In the genomic region with DNA sequence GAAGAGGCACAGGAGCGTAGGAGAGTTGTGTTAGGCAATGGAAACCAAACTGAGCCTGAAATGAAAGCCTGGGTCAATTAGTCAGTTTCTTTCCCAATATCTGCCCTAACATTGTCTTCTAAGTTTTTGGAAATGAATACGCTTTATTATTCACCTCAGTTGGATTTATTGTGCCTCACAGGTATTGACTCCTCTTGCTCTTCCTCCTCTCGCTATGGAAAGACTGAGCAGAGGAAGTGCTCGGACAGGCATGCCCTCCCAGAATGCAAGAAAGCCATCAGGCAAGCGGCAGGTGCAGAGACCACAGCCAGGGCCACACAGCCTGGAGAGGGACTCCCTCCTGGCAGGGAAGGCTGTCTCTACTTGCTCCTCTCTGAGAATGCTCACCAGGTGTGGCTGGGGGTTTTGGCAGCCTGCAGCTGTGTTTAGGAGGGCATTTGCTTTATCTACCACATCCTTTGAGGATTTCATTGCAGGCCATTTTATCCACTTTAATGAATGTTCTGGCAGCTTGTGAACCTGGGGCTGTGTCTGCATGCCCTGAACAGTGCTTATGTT, we compare ENCODE assay signal across 11 cellular contexts.
DNase-seq lines count a peak whose midpoint lies in the region; ATAC-seq and TF ChIP-seq lines count a peak whose summit lies in the region.
"Had no signal": no experiment of that assay in that cellular context is flagged by ENCODE, and none has a peak within 500 bp of the region (broad histone marks: within the 10 kb centered on the region; RNA-seq: fewer than 3 reads in every experiment).

No MANE protein-coding gene starts in this region.

- peak overlapping the region; percentile 61 to 67 (median 65) for H3K27ac Mint-ChIP-seq in CD4-positive, CD25-positive, alpha-beta regulatory T cell
- H3K27ac Mint-ChIP-seq in activated B cell treated with CpG ODN at 0.5 μM for 24 hours = peak overlapping the region; percentile 62

- H3K4me3 Mint-ChIP-seq in CD4-positive, CD25-positive, alpha-beta regulatory T cell = no peak overlapping the region
- no peak overlapping the region for H3K4me3 Mint-ChIP-seq in activated B cell treated with CpG ODN at 0.5 μM for 24 hours

- H3K9me3 Mint-ChIP-seq in CD4-positive, CD25-positive, alpha-beta regulatory T cell = no peaks in the 10 kb centered on the region
- H3K9me3 Mint-ChIP-seq in activated B cell treated with CpG ODN at 0.5 μM for 24 hours = no peaks in the 10 kb centered on the region

- peaks cover 10% of the 10 kb centered on the region for H3K36me3 ChIP-seq in CD4-positive, CD25-positive, alpha-beta regulatory T cell (ENCODE audit: control insufficient read depth, insufficient read depth, low read length)
- H3K36me3 ChIP-seq in BE2C (no peaks in the 10 kb centered on the region), mucosa of descending colon (ENCODE audit: low read depth) (no peaks in the 10 kb centered on the region)
- H3K36me3 ChIP-seq: breast epithelium had no signal

- H3K27me3 ChIP-seq in CD4-positive, CD25-positive, alpha-beta regulatory T cell (ENCODE audit: control insufficient read depth, insufficient read depth, low read length) = no peaks in the 10 kb centered on the region
- no peaks in the 10 kb centered on the region for H3K27me3 ChIP-seq in BE2C
- H3K27me3 ChIP-seq: breast epithelium had no signal

- peaks cover 32 to 60% (median 44%) of the 10 kb centered on the region in 4 donors for H3K4me1 Mint-ChIP-seq in CD4-positive, CD25-positive, alpha-beta regulatory T cell
- H3K4me1 Mint-ChIP-seq in activated B cell treated with CpG ODN at 0.5 μM for 24 hours = peaks cover 73% of the 10 kb centered on the region

- H3K4me1 ChIP-seq in CD4-positive, CD25-positive, alpha-beta regulatory T cell (ENCODE audit: control insufficient read depth, insufficient read depth, low read length, poor library complexity, severe bottlenecking) = peaks cover 22% of the 10 kb centered on the region
- H3K4me1 ChIP-seq in BE2C (no peaks in the 10 kb centered on the region), mucosa of descending colon (ENCODE audit: low read depth) (peaks cover 18% of the 10 kb centered on the region)

- no peak overlapping the region for H3K27ac ChIP-seq in CD4-positive, CD25-positive, alpha-beta regulatory T cell (ENCODE audit: insufficient read depth, low read length, poor library complexity, severe bottlenecking)
- H3K27ac ChIP-seq in RWPE1 = no peak overlapping the region
- H3K27ac ChIP-seq: breast epithelium, epithelial cell of prostate had no signal

- H3K36me3 Mint-ChIP-seq in CD4-positive, CD25-positive, alpha-beta regulatory T cell = peaks cover 36% of the 10 kb centered on the region
- peaks cover 48% of the 10 kb centered on the region for H3K36me3 Mint-ChIP-seq in activated B cell treated with CpG ODN at 0.5 μM for 24 hours (ENCODE audit: low read depth)

- no peak for DNase-seq in CD4-positive, CD25-positive, alpha-beta regulatory T cell
- DNase-seq in activated B cell treated with CpG ODN at 0.5 μM for 24 hours (no peak), BE2C (no peak), mucosa of descending colon (no peak), RWPE1 (ENCODE audit: low spot score) (no peak), HuH-7 (ENCODE audit: low spot score) (no peak)
- DNase-seq: SW 1271 had no signal

- H3K9me3 ChIP-seq in CD4-positive, CD25-positive, alpha-beta regulatory T cell (ENCODE audit: control insufficient read depth in 2 of 2, low read length in 2 of 2) = no peaks in the 10 kb centered on the region
- H3K9me3 ChIP-seq in BE2C = no peaks in the 10 kb centered on the region
- no peaks in the 10 kb centered on the region for H3K9me3 ChIP-seq in mucosa of descending colon
- H3K9me3 ChIP-seq: breast epithelium had no signal

- H3K4me3 ChIP-seq in CD4-positive, CD25-positive, alpha-beta regulatory T cell (ENCODE audit: low read depth, low read length) = no peak overlapping the region
- H3K4me3 ChIP-seq in BE2C (ENCODE audit: low read depth, low read length) = no peak overlapping the region
- no peak overlapping the region for H3K4me3 ChIP-seq in mucosa of descending colon
- H3K4me3 ChIP-seq: breast epithelium had no signal

- intact Hi-C loops in activated B cell treated with CpG ODN at 0.5 μM for 24 hours (cut with micrococcal nuclease) (loop anchor here (2.0 kb wide), 1 partner anchor 15 kb away; no protein-coding TSS in a partner anchor), mucosa of descending colon (cut with DNase I, micrococcal nuclease) (no loop called here)

- H3K27me3 Mint-ChIP-seq in CD4-positive, CD25-positive, alpha-beta regulatory T cell = no peaks in the 10 kb centered on the region
- H3K27me3 Mint-ChIP-seq in activated B cell treated with CpG ODN at 0.5 μM for 24 hours = no peaks in the 10 kb centered on the region

- POLR2A ChIA-PET in activated B cell treated with CpG ODN at 0.5 μM for 24 hours (lab: Charles Lee) = interaction anchor here (1.0 to 1.2 kb wide), 2 partner anchors 21 to 37 kb away, joined by 3 to 5 read pairs; no protein-coding TSS in a partner anchor
- POLR2A ChIA-PET in RWPE1 (lab: Yijun Ruan, JAX; ENCODE audit: low non-redundant PET) = no interaction called here

- TF ChIP-seq CTCF in activated B cell treated with CpG ODN at 0.5 μM for 24 hours (IDR thresholded peaks at IDR 0.05) (no peak), BE2C (IDR thresholded peaks at IDR 0.05; ENCODE audit: low read depth, low read length) (no peak), mucosa of descending colon (IDR thresholded peaks at IDR 0.05) (no peak), RWPE1 (conservative IDR thresholded peaks at IDR 0.05; ENCODE audit: low read depth) (no peak)

- ATAC-seq in CD4-positive, CD25-positive, alpha-beta regulatory T cell (ENCODE audit: low read depth in 2 of 2) = peak in 1 of 2 donors; percentile 22
- ATAC-seq in GM18870 (IDR thresholded peaks at IDR 0.05; ENCODE audit: unreplicated experiment) = peak; percentile 47
- ATAC-seq in HG02870 (IDR thresholded peaks at IDR 0.05; ENCODE audit: unreplicated experiment) = peak; percentile 69
- ATAC-seq in activated B cell treated with CpG ODN at 0.5 μM for 24 hours (ENCODE audit: low read depth) = peak; percentile 36
- ATAC-seq in mucosa of descending colon = no peak

- CTCF ChIA-PET in activated B cell treated with CpG ODN at 0.5 μM for 24 hours (lab: Charles Lee) (interaction anchor here (1.3 kb wide), 1 partner anchor 162 kb away, joined by 3 read pairs; no protein-coding TSS in a partner anchor), RWPE1 (lab: Yijun Ruan, JAX) (no interaction called here)
